In genomic region chr7:106071999-106072714, GRCh38 we compare ENCODE assay signal across 1 cellular context.
TF ChIP-seq lines count a peak whose summit lies in the region.

No MANE protein-coding gene starts in this region.

TF ChIP-seq in K562, 482 proteins besides CTCF, POLR2A, EP300 and RAD21 (continued from another document and continues in another):
- TF ChIP-seq SRSF9 (IDR thresholded peaks at IDR 0.05; ENCODE audit: borderline replicate concordance, low read depth, low read length) (no peak), GABPA (tag; conservative IDR thresholded peaks at IDR 0.05; ENCODE audit: low read depth) (peak; percentile 55), PTTG1 (tag; IDR thresholded peaks at IDR 0.05; ENCODE audit: low read depth) (no peak), ZNF717 (CRISPR knock-in tag; IDR thresholded peaks at IDR 0.05) (no peak), ARID2 (IDR thresholded peaks at IDR 0.05) (no peak), MYC (IDR thresholded peaks at IDR 0.05; ENCODE audit: low read depth, low read length) (peak; percentile 65), MYC (CRISPR knock-in tag; IDR thresholded peaks at IDR 0.05; ENCODE audit: borderline replicate concordance, low read depth) (no peak), POLR2B (IDR thresholded peaks at IDR 0.05; ENCODE audit: low read depth, partially characterized antibody) (no peak), SAFB2 (IDR thresholded peaks at IDR 0.05; ENCODE audit: borderline replicate concordance, low read depth, low read length, severe bottlenecking) (no peak), NFIC (IDR thresholded peaks at IDR 0.05) (peak; percentile 99), BRD9 (IDR thresholded peaks at IDR 0.05; ENCODE audit: low read depth, partially characterized antibody) (no peak), RAD51 (IDR thresholded peaks at IDR 0.05; ENCODE audit: borderline replicate concordance, low read depth) (peak; percentile 38; the same call in 1 of the 2 replicates), SETDB1 (IDR thresholded peaks at IDR 0.05; ENCODE audit: low read length) (no peak), FIP1L1 (IDR thresholded peaks at IDR 0.05; ENCODE audit: low read depth, low read length, poor library complexity, severe bottlenecking) (no peak), PHB2 (IDR thresholded peaks at IDR 0.05; ENCODE audit: low read depth) (peak; percentile 88; the same call in 1 of the 2 replicates), CTCFL (IDR thresholded peaks at IDR 0.05; ENCODE audit: borderline replicate concordance, insufficient read depth, low read depth, low read length, poor library complexity, severe bottlenecking) (no peak), HCFC1 (IDR thresholded peaks at IDR 0.05; ENCODE audit: low read depth, low read length) (no peak), FOXK1 (CRISPR knock-in tag; IDR thresholded peaks at IDR 0.05; ENCODE audit: borderline replicate concordance) (0 out of 2 replicates have a peak, but pooled peaks have one; percentile 30), MCM7 (IDR thresholded peaks at IDR 0.05) (no peak), KDM4B (IDR thresholded peaks at IDR 0.05; ENCODE audit: borderline replicate concordance in 2 of 2, low read depth in 1 of 2) (no peak), HDAC1 (IDR thresholded peaks at IDR 0.05) (peak in 1 of 2 experiments; percentile 94; a peak in 3 of 4 replicates), ZFP1 (CRISPR knock-in tag; IDR thresholded peaks at IDR 0.05) (no peak), MNT (conservative IDR thresholded peaks at IDR 0.05) (peak in 1 of 2 experiments; percentile 66; a peak in 2 of 4 replicates), CEBPZ (IDR thresholded peaks at IDR 0.05; ENCODE audit: borderline replicate concordance, low read depth, low read length) (no peak), SRF (CRISPR knock-in tag; IDR thresholded peaks at IDR 0.05) (no peak), SREBF1 (IDR thresholded peaks at IDR 0.05; ENCODE audit: borderline replicate concordance, low read depth, low read length) (no peak), RBM17 (IDR thresholded peaks at IDR 0.05; ENCODE audit: borderline replicate concordance, low read depth, low read length) (no peak), ZNF583 (CRISPR knock-in tag; IDR thresholded peaks at IDR 0.05) (no peak), STAG1 (CRISPR knock-in tag; IDR thresholded peaks at IDR 0.05; ENCODE audit: borderline replicate concordance) (no peak), RBBP5 (IDR thresholded peaks at IDR 0.05; ENCODE audit: borderline replicate concordance, insufficient read depth, low read length, poor library complexity, severe bottlenecking) (no peak), L3MBTL2 (IDR thresholded peaks at IDR 0.05) (peak; percentile 69; the same call in 1 of the 2 replicates), KAT7 (CRISPR knock-in tag; IDR thresholded peaks at IDR 0.05; ENCODE audit: borderline replicate concordance) (no peak), ZNF77 (CRISPR knock-in tag; IDR thresholded peaks at IDR 0.05) (no peak), GATAD2A (IDR thresholded peaks at IDR 0.05) (peak; percentile 15; the same call in 1 of the 2 replicates), BRF1 (IDR thresholded peaks at IDR 0.05; ENCODE audit: borderline replicate concordance, extremely low read depth, insufficient read length) (no peak), DNMT1 (IDR thresholded peaks at IDR 0.05) (no peak), CBFA2T2 (conservative IDR thresholded peaks at IDR 0.05) (peak; percentile 95), FOXJ2 (tag; IDR thresholded peaks at IDR 0.05) (peak; percentile 99), NFE2L1 (tag; IDR thresholded peaks at IDR 0.05; ENCODE audit: borderline replicate concordance, low read depth) (no peak), POLR2G (IDR thresholded peaks at IDR 0.05; ENCODE audit: low read depth, low read length) (no peak), ZNF282 (CRISPR knock-in tag; IDR thresholded peaks at IDR 0.05) (no peak), FOXP4 (CRISPR knock-in tag; IDR thresholded peaks at IDR 0.05; ENCODE audit: borderline replicate concordance) (no peak), TCF7 (IDR thresholded peaks at IDR 0.05; ENCODE audit: borderline replicate concordance) (peak; percentile 75; the same call in 1 of the 2 replicates), ETV6 (IDR thresholded peaks at IDR 0.05; ENCODE audit: borderline replicate concordance in 1 of 2, low read depth in 2 of 2, low read length in 1 of 2) (peak in 1 of 2 experiments; percentile 86; a peak in 2 of 4 replicates), ETV6 (CRISPR knock-in tag; IDR thresholded peaks at IDR 0.05; ENCODE audit: borderline replicate concordance) (no peak), EZH2 (IDR thresholded peaks at IDR 0.05; ENCODE audit: borderline replicate concordance, low read depth, low read length) (peak; percentile 47; the same call in 1 of the 2 replicates), RBFOX2 (IDR thresholded peaks at IDR 0.05; ENCODE audit: low read depth, low read length) (no peak), TRIM24 (IDR thresholded peaks at IDR 0.05) (peak; percentile 88 to 93), ATF1 (CRISPR knock-in tag; IDR thresholded peaks at IDR 0.05) (no peak), ATF1 (tag; IDR thresholded peaks at IDR 0.05) (peak; percentile 67), SRSF7 (optimal IDR thresholded peaks at IDR 0.05; ENCODE audit: low read depth, low read length) (no peak), CGGBP1 (CRISPR knock-in tag; IDR thresholded peaks at IDR 0.05) (0 out of 2 replicates have a peak, but pooled peaks have one; percentile 23), RBM14 (IDR thresholded peaks at IDR 0.05; ENCODE audit: borderline replicate concordance, insufficient read depth, low read depth, low read length) (no peak), ZNF140 (CRISPR knock-in tag; IDR thresholded peaks at IDR 0.05) (no peak), THRAP3 (IDR thresholded peaks at IDR 0.05; ENCODE audit: borderline replicate concordance) (no peak), MYBL2 (IDR thresholded peaks at IDR 0.05; ENCODE audit: low read depth) (no peak; the same call in 1 of the 2 replicates), MYBL2 (CRISPR knock-in tag; IDR thresholded peaks at IDR 0.05; ENCODE audit: borderline replicate concordance) (no peak), SIN3B (IDR thresholded peaks at IDR 0.05; ENCODE audit: low read depth) (no peak), TBP (optimal IDR thresholded peaks at IDR 0.05; ENCODE audit: low read depth, low read length) (no peak), SMARCB1 (IDR thresholded peaks at IDR 0.05; ENCODE audit: insufficient read length, low read depth) (no peak)
- TF ChIP-seq, protein P1, sequence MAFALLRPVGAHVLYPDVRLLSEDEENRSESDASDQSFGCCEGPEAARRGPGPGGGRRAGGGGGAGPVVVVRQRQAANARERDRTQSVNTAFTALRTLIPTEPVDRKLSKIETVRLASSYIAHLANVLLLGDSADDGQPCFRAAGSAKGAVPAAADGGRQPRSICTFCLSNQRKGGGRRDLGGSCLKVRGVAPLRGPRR (CRISPR knock-in tag; IDR thresholded peaks at IDR 0.05), result no peak
- TF ChIP-seq, protein P2, sequence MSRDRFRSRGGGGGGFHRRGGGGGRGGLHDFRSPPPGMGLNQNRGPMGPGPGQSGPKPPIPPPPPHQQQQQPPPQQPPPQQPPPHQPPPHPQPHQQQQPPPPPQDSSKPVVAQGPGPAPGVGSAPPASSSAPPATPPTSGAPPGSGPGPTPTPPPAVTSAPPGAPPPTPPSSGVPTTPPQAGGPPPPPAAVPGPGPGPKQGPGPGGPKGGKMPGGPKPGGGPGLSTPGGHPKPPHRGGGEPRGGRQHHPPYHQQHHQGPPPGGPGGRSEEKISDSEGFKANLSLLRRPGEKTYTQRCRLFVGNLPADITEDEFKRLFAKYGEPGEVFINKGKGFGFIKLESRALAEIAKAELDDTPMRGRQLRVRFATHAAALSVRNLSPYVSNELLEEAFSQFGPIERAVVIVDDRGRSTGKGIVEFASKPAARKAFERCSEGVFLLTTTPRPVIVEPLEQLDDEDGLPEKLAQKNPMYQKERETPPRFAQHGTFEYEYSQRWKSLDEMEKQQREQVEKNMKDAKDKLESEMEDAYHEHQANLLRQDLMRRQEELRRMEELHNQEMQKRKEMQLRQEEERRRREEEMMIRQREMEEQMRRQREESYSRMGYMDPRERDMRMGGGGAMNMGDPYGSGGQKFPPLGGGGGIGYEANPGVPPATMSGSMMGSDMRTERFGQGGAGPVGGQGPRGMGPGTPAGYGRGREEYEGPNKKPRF (IDR thresholded peaks at IDR 0.05; ENCODE audit: low read depth, low read length), result no peak
- TF ChIP-seq, protein P3, sequence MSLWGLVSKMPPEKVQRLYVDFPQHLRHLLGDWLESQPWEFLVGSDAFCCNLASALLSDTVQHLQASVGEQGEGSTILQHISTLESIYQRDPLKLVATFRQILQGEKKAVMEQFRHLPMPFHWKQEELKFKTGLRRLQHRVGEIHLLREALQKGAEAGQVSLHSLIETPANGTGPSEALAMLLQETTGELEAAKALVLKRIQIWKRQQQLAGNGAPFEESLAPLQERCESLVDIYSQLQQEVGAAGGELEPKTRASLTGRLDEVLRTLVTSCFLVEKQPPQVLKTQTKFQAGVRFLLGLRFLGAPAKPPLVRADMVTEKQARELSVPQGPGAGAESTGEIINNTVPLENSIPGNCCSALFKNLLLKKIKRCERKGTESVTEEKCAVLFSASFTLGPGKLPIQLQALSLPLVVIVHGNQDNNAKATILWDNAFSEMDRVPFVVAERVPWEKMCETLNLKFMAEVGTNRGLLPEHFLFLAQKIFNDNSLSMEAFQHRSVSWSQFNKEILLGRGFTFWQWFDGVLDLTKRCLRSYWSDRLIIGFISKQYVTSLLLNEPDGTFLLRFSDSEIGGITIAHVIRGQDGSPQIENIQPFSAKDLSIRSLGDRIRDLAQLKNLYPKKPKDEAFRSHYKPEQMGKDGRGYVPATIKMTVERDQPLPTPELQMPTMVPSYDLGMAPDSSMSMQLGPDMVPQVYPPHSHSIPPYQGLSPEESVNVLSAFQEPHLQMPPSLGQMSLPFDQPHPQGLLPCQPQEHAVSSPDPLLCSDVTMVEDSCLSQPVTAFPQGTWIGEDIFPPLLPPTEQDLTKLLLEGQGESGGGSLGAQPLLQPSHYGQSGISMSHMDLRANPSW (CRISPR knock-in tag; IDR thresholded peaks at IDR 0.05), result no peak
